ENCODE assay signal across 8 cellular contexts in genomic region chr10:57418476-57418875, GRCh38.
"Had no signal": no experiment of that assay in that cellular context is flagged by ENCODE, and none has a peak within 500 bp of the region (broad histone marks: within the 10 kb centered on the region; RNA-seq: fewer than 3 reads in every experiment).

No MANE protein-coding gene starts in this region.

- FAIRE-seq: G401.6, GM12878, GM12891, GM12892, GM18507, GM19239 had no signal

- DNase-seq: GDM1, GF-D8 had no signal

- H3K4me3 ChIP-seq: GM12878 had no signal

- ATAC-seq: GM12878 had no signal
